Comparison of ENCODE assay signal across 15 cellular contexts in the genomic region with DNA sequence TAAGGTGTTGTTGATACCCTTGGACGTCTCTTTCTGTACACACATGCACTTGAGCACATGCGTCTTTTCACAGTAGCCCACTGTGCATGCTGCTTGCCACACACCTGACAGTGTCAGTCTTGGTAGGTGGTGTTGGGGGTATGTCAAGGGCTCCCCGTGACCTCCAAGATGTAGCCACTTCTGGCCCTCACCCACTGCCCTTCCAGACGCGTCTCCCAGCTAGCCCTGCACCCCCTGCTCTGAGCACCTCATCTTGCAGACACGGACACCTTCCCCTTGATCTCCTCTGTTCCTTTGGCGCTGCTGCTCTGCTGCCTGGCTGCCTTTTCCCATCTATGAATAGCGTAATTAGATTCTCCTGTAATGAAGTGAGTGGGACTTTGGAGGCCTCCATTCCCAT.
DNase-seq lines count a peak whose midpoint lies in the region; ATAC-seq and TF ChIP-seq lines count a peak whose summit lies in the region.
"Had no signal": no experiment of that assay in that cellular context is flagged by ENCODE, and none has a peak within 500 bp of the region (broad histone marks: within the 10 kb centered on the region; RNA-seq: fewer than 3 reads in every experiment).

No MANE protein-coding gene starts in this region.

- H3K9me3 Mint-ChIP-seq in Caco-2 (ENCODE audit: unreplicated experiment) (peaks cover 2% of the 10 kb centered on the region), chondrocyte (ENCODE audit: low read depth) (no peaks in the 10 kb centered on the region)

- no peaks in the 10 kb centered on the region for H3K9me3 ChIP-seq in Caco-2
- H3K9me3 ChIP-seq: BE2C, HAP-1 had no signal

- POLR2A ChIA-PET in Caco-2 (lab: Charles Lee): no interaction called here

- peaks cover 20% of the 10 kb centered on the region for H3K4me1 Mint-ChIP-seq in Caco-2 (ENCODE audit: low read depth, unreplicated experiment)
- H3K4me1 Mint-ChIP-seq in chondrocyte (ENCODE audit: low read depth): peaks cover 62% of the 10 kb centered on the region

- H3K4me3 ChIP-seq in Caco-2 (ENCODE audit: low read depth, low read length): no peak overlapping the region
- H3K4me3 ChIP-seq: HAP-1, K562 had no signal

- no peaks in the 10 kb centered on the region for H3K36me3 ChIP-seq in Caco-2 (ENCODE audit: control insufficient read depth, insufficient read depth, low read length)
- H3K36me3 ChIP-seq: BE2C, HAP-1 had no signal

- CTCF ChIA-PET in Caco-2 (lab: Charles Lee): no interaction called here

- H3K27me3 Mint-ChIP-seq in Caco-2 (ENCODE audit: insufficient read depth, unreplicated experiment): no peaks in the 10 kb centered on the region
- no peaks in the 10 kb centered on the region for H3K27me3 Mint-ChIP-seq in chondrocyte (ENCODE audit: low read depth)
- H3K27me3 Mint-ChIP-seq: CD4-positive, CD25-positive, alpha-beta regulatory T cell had no signal

- H3K27me3 ChIP-seq in Caco-2 (replicated peaks; ENCODE audit: control insufficient read depth, insufficient read depth, low read length): no peaks in the 10 kb centered on the region
- H3K27me3 ChIP-seq: BE2C had no signal

- no peak overlapping the region for H3K4me3 Mint-ChIP-seq in Caco-2 (ENCODE audit: unreplicated experiment)
- H3K4me3 Mint-ChIP-seq in chondrocyte (ENCODE audit: unreplicated experiment): no peak overlapping the region
- H3K4me3 Mint-ChIP-seq: CD4-positive, CD25-positive, alpha-beta regulatory T cell had no signal

- peaks cover 4% of the 10 kb centered on the region for H3K36me3 Mint-ChIP-seq in Caco-2 (ENCODE audit: insufficient read depth, unreplicated experiment)
- H3K36me3 Mint-ChIP-seq in chondrocyte (ENCODE audit: low read depth): no peaks in the 10 kb centered on the region
- H3K36me3 Mint-ChIP-seq: CD4-positive, CD25-positive, alpha-beta regulatory T cell had no signal

- DNase-seq in Caco-2 (no peak), chondrocyte (ENCODE audit: low spot score) (no peak), posterior vena cava (ENCODE audit: low spot score) (peak; percentile 62)
- no peak for DNase-seq in activated CD4-positive, alpha-beta T cell treated with anti-CD3 and anti-CD28 coated beads, Interleukin-2, amount 50 U/mL, for 1 hour
- DNase-seq: ACHN; BE2C; C1 segment of cervical spinal cord; CD4-positive, CD25-positive, alpha-beta regulatory T cell; DMS153; DMS79; GDM1 had no signal

- TF ChIP-seq CTCF in Caco-2 (IDR thresholded peaks at IDR 0.05; ENCODE audit: insufficient read depth in 1 of 2, low read depth in 1 of 2, low read length in 1 of 2, severe bottlenecking in 1 of 2, unreplicated experiment in 1 of 2) (no peak), chondrocyte (IDR thresholded peaks at IDR 0.05) (no peak)

- ATAC-seq in HG02610 (IDR thresholded peaks at IDR 0.05; ENCODE audit: unreplicated experiment) (no peak), GM21526 (IDR thresholded peaks at IDR 0.05; ENCODE audit: low FRiP score, unreplicated experiment) (no peak)
- ATAC-seq: K562 had no signal

- intact Hi-C loops in Caco-2 (cut with micrococcal nuclease; ENCODE audit: unreplicated experiment) (no loop called here), posterior vena cava (cut with DNase I) (no loop called here)

- peaks cover 34% of the 10 kb centered on the region for H3K4me1 ChIP-seq in Caco-2
- H3K4me1 ChIP-seq: HAP-1 had no signal

- H3K27ac Mint-ChIP-seq in Caco-2 (ENCODE audit: unreplicated experiment) (peak overlapping the region; percentile 8), chondrocyte (ENCODE audit: unreplicated experiment) (peak overlapping the region; percentile 34)
- H3K27ac Mint-ChIP-seq: CD4-positive, CD25-positive, alpha-beta regulatory T cell had no signal

- no TSS peak for BruUV-seq in Caco-2 (replicated peaks; lab: Mats Ljungman, UMichigan)
